Comparison of ENCODE assay signal across 14 cellular contexts in the genomic region with DNA sequence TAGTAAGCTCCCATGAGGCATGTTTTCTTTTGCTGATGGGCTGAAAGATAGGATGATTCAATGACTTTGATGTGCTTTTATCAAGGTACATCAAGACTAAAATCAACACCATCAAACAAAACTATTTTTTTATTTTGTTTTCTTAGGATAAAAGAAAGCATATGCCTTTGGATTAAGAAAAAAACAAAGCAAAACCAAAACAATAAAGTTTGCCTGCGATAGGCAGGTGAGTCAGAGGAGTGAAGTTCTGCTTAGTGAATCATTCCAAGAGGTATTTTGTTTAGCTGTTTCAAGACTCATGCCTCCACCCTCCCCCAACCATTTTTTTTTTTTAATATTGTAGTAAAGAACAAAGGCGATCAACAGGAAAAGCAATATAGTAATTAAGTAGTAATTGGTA.
DNase-seq lines count a peak whose midpoint lies in the region; ATAC-seq and TF ChIP-seq lines count a peak whose summit lies in the region.
"Had no signal": no experiment of that assay in that cellular context is flagged by ENCODE, and none has a peak within 500 bp of the region (broad histone marks: within the 10 kb centered on the region; RNA-seq: fewer than 3 reads in every experiment).

No MANE protein-coding gene starts in this region.

- TF ChIP-seq CTCF in GM23338 (conservative IDR thresholded peaks at IDR 0.05; ENCODE audit: low read depth in 2 of 2) (no peak), neural progenitor cell (IDR thresholded peaks at IDR 0.05) (no peak)

- peaks cover 7% of the 10 kb centered on the region for H3K4me1 Mint-ChIP-seq in GM23338
- H3K4me1 Mint-ChIP-seq in neural progenitor cell = peaks cover 9% of the 10 kb centered on the region
- H3K4me1 Mint-ChIP-seq: IgD-negative memory B cell had no signal

- H3K27me3 ChIP-seq in GM23338 (ENCODE audit: insufficient read depth) (no peaks in the 10 kb centered on the region), neural progenitor cell (no peaks in the 10 kb centered on the region)

- no peaks in the 10 kb centered on the region for H3K36me3 ChIP-seq in GM23338 (ENCODE audit: insufficient read depth)
- no peaks in the 10 kb centered on the region for H3K36me3 ChIP-seq in neural progenitor cell
- H3K36me3 ChIP-seq: thoracic aorta had no signal

- ATAC-seq in GM23338 = no peak
- no peak for ATAC-seq in HG03520 (IDR thresholded peaks at IDR 0.05; ENCODE audit: unreplicated experiment)
- ATAC-seq in HG02973 (IDR thresholded peaks at IDR 0.05; ENCODE audit: unreplicated experiment) = no peak

- no peaks in the 10 kb centered on the region for H3K9me3 ChIP-seq in neural progenitor cell (ENCODE audit: low read depth)
- H3K9me3 ChIP-seq: thoracic aorta had no signal

- H3K9me3 Mint-ChIP-seq in GM23338 = no peaks in the 10 kb centered on the region
- no peaks in the 10 kb centered on the region for H3K9me3 Mint-ChIP-seq in neural progenitor cell
- H3K9me3 Mint-ChIP-seq: IgD-negative memory B cell had no signal

- H3K4me3 Mint-ChIP-seq in GM23338 = no peak overlapping the region
- H3K4me3 Mint-ChIP-seq in neural progenitor cell = no peak overlapping the region
- H3K4me3 Mint-ChIP-seq: IgD-negative memory B cell had no signal

- DNase-seq in GM23338 (ENCODE audit: low spot score) = no peak
- DNase-seq in NCI-H748 (lab: John Stamatoyannopoulos, UW; ENCODE audit: unreplicated experiment) = peak; percentile 34
- DNase-seq in dedifferentiated amniotic fluid mesenchymal stem cell (ENCODE audit: extremely low spot score) = peak; percentile 19
- DNase-seq in neural progenitor cell (ENCODE audit: low spot score) = no peak
- no peak for DNase-seq in hypothalamus (lab: John Stamatoyannopoulos, UW)
- no peak for DNase-seq in effector CD4-positive, alpha-beta T cell
- DNase-seq: anterior cingulate cortex, COR-L47, NCI-H2107 had no signal

- H3K27ac ChIP-seq in GM23338 (ENCODE audit: low read depth) = no peak overlapping the region
- no peak overlapping the region for H3K27ac ChIP-seq in neural progenitor cell
- H3K27ac ChIP-seq: skin epidermis, thoracic aorta had no signal

- no peaks in the 10 kb centered on the region for H3K4me1 ChIP-seq in GM23338 (ENCODE audit: insufficient read depth)
- H3K4me1 ChIP-seq in neural progenitor cell = no peaks in the 10 kb centered on the region

- H3K79me2 ChIP-seq in GM23338 (replicated peaks; ENCODE audit: insufficient read depth) (no peaks in the 10 kb centered on the region), neural progenitor cell (ENCODE audit: low read depth) (no peaks in the 10 kb centered on the region)

- no peaks in the 10 kb centered on the region for H3K9me2 ChIP-seq in GM23338 (ENCODE audit: insufficient read depth)

- H3K4me3 ChIP-seq in GM23338 (no peak overlapping the region), neural progenitor cell (no peak overlapping the region)
- H3K4me3 ChIP-seq: skin epidermis, thoracic aorta had no signal

- H3K36me3 Mint-ChIP-seq in GM23338 (ENCODE audit: low read depth) (no peaks in the 10 kb centered on the region), neural progenitor cell (no peaks in the 10 kb centered on the region)
- H3K36me3 Mint-ChIP-seq: IgD-negative memory B cell had no signal

- H3K27ac Mint-ChIP-seq in GM23338 (0 out of 2 replicates have a peak overlapping the region, but pooled peaks have one; percentile 30), neural progenitor cell (no peak overlapping the region)
- H3K27ac Mint-ChIP-seq: IgD-negative memory B cell had no signal

- H4K20me1 ChIP-seq in GM23338 (replicated peaks; ENCODE audit: insufficient read depth) (no peaks in the 10 kb centered on the region), neural progenitor cell (ENCODE audit: low read depth) (no peaks in the 10 kb centered on the region)

- H3K4me2 ChIP-seq in GM23338 = no peak overlapping the region
- H3K4me2 ChIP-seq in neural progenitor cell = no peak overlapping the region

- H2AFZ ChIP-seq in GM23338 = no peak overlapping the region
- peak overlapping the region; percentile 4 for H2AFZ ChIP-seq in neural progenitor cell (replicated peaks)

- no peaks in the 10 kb centered on the region for H3F3A ChIP-seq in GM23338 (replicated peaks; ENCODE audit: low read depth)
- H3F3A ChIP-seq in neural progenitor cell (ENCODE audit: low read depth) = no peaks in the 10 kb centered on the region

- H3K27me3 Mint-ChIP-seq in GM23338 (ENCODE audit: insufficient read depth, low read depth, poor library complexity) (no peaks in the 10 kb centered on the region), neural progenitor cell (ENCODE audit: insufficient read depth, low read depth) (no peaks in the 10 kb centered on the region)
- H3K27me3 Mint-ChIP-seq: IgD-negative memory B cell had no signal

- no peak overlapping the region for H3K9ac ChIP-seq in neural progenitor cell

TF ChIP-seq in GM23338, 12 proteins besides CTCF, POLR2A, EP300 and RAD21:
- no peak for TF ChIP-seq ZNF114 (CRISPR knock-in tag; IDR thresholded peaks at IDR 0.05)
- no peak for TF ChIP-seq POLR2AphosphoS5 (IDR thresholded peaks at IDR 0.05; ENCODE audit: low read depth)
- no peak for TF ChIP-seq EZH2phosphoT487 (IDR thresholded peaks at IDR 0.05; ENCODE audit: unreplicated experiment)
- no peak for TF ChIP-seq CREB1 (CRISPR knock-in tag; IDR thresholded peaks at IDR 0.05; ENCODE audit: low read depth)

Comparison
In these comparisons a context has a peak if more than half of its experiments do, and no peak if none do; other contexts are left out.
1. DNase-seq: peak in NCI-H748 (single experiment) and dedifferentiated amniotic fluid mesenchymal stem cell (single experiment); none in GM23338 (single experiment), neural progenitor cell (single experiment), hypothalamus (0 of 51) and effector CD4-positive, alpha-beta T cell (single experiment).